2 cellular contexts compared by ENCODE assay signal in genomic region chr16:53848277-53848942, GRCh38.
A peak's percentile ranks its signal among the peaks of the same experiment; 100 is the strongest.
TF ChIP-seq lines count a peak whose summit lies in the region.

No MANE protein-coding gene starts in this region.

TF ChIP-seq in HEK293, 187 proteins besides CTCF, POLR2A, EP300 and RAD21 (continued from another document):
- TF ChIP-seq PRDM6 (tag by site-specific recombination; IDR thresholded peaks at IDR 0.05) (peak; percentile 78), SETDB1 (IDR thresholded peaks at IDR 0.05; ENCODE audit: insufficient read length, low read length) (no peak), ZNF132 (tag by site-specific recombination; IDR thresholded peaks at IDR 0.05; ENCODE audit: borderline replicate concordance) (no peak), ZNF18 (tag by site-specific recombination; IDR thresholded peaks at IDR 0.05) (no peak), ZNF623 (tag by site-specific recombination; IDR thresholded peaks at IDR 0.05) (no peak), GFI1B (tag by site-specific recombination; IDR thresholded peaks at IDR 0.05) (peak; percentile 90), IKZF3 (tag by site-specific recombination; IDR thresholded peaks at IDR 0.05) (peak; percentile 73), ZNF548 (tag by site-specific recombination; IDR thresholded peaks at IDR 0.05) (no peak), KLF10 (tag by site-specific recombination; IDR thresholded peaks at IDR 0.05) (0 out of 2 replicates have a peak, but pooled peaks have one; percentile 21), ZNF184 (tag by site-specific recombination; IDR thresholded peaks at IDR 0.05) (no peak), ZNF24 (tag by site-specific recombination; IDR thresholded peaks at IDR 0.05) (peak; percentile 40; the same call in 1 of the 2 replicates), ZXDB (tag by site-specific recombination; IDR thresholded peaks at IDR 0.05) (peak; percentile 42), SP7 (tag by site-specific recombination; IDR thresholded peaks at IDR 0.05) (peak; percentile 51), FEZF1 (tag by site-specific recombination; IDR thresholded peaks at IDR 0.05) (peak; percentile 82), ZNF843 (tag by site-specific recombination; IDR thresholded peaks at IDR 0.05) (peak; percentile 62), ZBTB8A (tag by site-specific recombination; IDR thresholded peaks at IDR 0.05) (peak; percentile 61), ZIC2 (tag by site-specific recombination; IDR thresholded peaks at IDR 0.05) (peak; percentile 90), ZNF561 (tag by site-specific recombination; IDR thresholded peaks at IDR 0.05; ENCODE audit: borderline replicate concordance) (0 out of 2 replicates have a peak, but pooled peaks have one; percentile 27), ZBTB44 (tag by site-specific recombination; IDR thresholded peaks at IDR 0.05) (peak; percentile 86), ZNF16 (tag by site-specific recombination; IDR thresholded peaks at IDR 0.05; ENCODE audit: low read depth) (no peak), WT1 (tag by site-specific recombination; IDR thresholded peaks at IDR 0.05) (peak; percentile 60), ZNF335 (tag by site-specific recombination; conservative IDR thresholded peaks at IDR 0.05) (peak; percentile 53)
- TF ChIP-seq, protein P1, sequence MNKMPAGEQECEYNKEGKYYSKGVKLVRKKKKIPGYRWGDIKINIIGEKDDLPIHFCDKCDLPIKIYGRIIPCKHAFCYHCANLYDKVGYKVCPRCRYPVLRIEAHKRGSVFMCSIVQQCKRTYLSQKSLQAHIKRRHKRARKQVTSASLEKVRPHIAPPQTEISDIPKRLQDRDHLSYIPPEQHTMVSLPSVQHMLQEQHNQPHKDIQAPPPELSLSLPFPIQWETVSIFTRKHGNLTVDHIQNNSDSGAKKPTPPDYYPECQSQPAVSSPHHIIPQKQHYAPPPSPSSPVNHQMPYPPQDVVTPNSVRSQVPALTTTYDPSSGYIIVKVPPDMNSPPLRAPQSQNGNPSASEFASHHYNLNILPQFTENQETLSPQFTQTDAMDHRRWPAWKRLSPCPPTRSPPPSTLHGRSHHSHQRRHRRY (tag by site-specific recombination; IDR thresholded peaks at IDR 0.05) = no peak
- TF ChIP-seq, protein P2, sequence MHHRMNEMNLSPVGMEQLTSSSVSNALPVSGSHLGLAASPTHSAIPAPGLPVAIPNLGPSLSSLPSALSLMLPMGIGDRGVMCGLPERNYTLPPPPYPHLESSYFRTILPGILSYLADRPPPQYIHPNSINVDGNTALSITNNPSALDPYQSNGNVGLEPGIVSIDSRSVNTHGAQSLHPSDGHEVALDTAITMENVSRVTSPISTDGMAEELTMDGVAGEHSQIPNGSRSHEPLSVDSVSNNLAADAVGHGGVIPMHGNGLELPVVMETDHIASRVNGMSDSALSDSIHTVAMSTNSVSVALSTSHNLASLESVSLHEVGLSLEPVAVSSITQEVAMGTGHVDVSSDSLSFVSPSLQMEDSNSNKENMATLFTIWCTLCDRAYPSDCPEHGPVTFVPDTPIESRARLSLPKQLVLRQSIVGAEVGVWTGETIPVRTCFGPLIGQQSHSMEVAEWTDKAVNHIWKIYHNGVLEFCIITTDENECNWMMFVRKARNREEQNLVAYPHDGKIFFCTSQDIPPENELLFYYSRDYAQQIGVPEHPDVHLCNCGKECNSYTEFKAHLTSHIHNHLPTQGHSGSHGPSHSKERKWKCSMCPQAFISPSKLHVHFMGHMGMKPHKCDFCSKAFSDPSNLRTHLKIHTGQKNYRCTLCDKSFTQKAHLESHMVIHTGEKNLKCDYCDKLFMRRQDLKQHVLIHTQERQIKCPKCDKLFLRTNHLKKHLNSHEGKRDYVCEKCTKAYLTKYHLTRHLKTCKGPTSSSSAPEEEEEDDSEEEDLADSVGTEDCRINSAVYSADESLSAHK (tag by site-specific recombination; IDR thresholded peaks at IDR 0.05) = peak; percentile 58; the same call in 1 of the 2 replicates

TF ChIP-seq in HepG2, 621 proteins besides CTCF, POLR2A, EP300 and RAD21 (continued from another document and continues in another):
- TF ChIP-seq FOXP4 (CRISPR knock-in tag; IDR thresholded peaks at IDR 0.05) = peak; percentile 96
- no peak for TF ChIP-seq ZKSCAN1 (IDR thresholded peaks at IDR 0.05; ENCODE audit: low read length)
- TF ChIP-seq REXO4 (CRISPR knock-in tag; IDR thresholded peaks at IDR 0.05; ENCODE audit: borderline replicate concordance) = no peak
- no peak for TF ChIP-seq KDM5A (IDR thresholded peaks at IDR 0.05; ENCODE audit: borderline replicate concordance, low read length)
- TF ChIP-seq CREM (IDR thresholded peaks at IDR 0.05) = peak; percentile 38; the same call in 1 of the 2 replicates
- no peak for TF ChIP-seq CREM (CRISPR knock-in tag; IDR thresholded peaks at IDR 0.05)
- no peak for TF ChIP-seq CENPT (CRISPR knock-in tag; IDR thresholded peaks at IDR 0.05; ENCODE audit: low read depth)
- TF ChIP-seq ZNF124 (CRISPR knock-in tag; IDR thresholded peaks at IDR 0.05) = no peak
- no peak for TF ChIP-seq SP5 (CRISPR knock-in tag; IDR thresholded peaks at IDR 0.05; ENCODE audit: borderline replicate concordance, low read depth)
- no peak for TF ChIP-seq PAX8 (CRISPR knock-in tag; IDR thresholded peaks at IDR 0.05; ENCODE audit: borderline replicate concordance)
- 0 out of 2 replicates have a peak, but pooled peaks have one; percentile 22 for TF ChIP-seq GATAD2A (CRISPR knock-in tag; IDR thresholded peaks at IDR 0.05)
- TF ChIP-seq ATF2 (CRISPR knock-in tag; IDR thresholded peaks at IDR 0.05) = 0 out of 2 replicates have a peak, but pooled peaks have one; percentile 6
- peak; percentile 83; the same call in 1 of the 2 replicates for TF ChIP-seq SOX5 (CRISPR knock-in tag; IDR thresholded peaks at IDR 0.05; ENCODE audit: borderline replicate concordance)
- TF ChIP-seq CCAR2 (optimal IDR thresholded peaks at IDR 0.05; ENCODE audit: low read depth, low read length) = no peak
- TF ChIP-seq HNF4A (CRISPR knock-in tag; IDR thresholded peaks at IDR 0.05) = peak; percentile 31
- peak; percentile 33 for TF ChIP-seq ZEB1 (IDR thresholded peaks at IDR 0.05; ENCODE audit: insufficient replicate concordance, low read depth)
- no peak for TF ChIP-seq MTA3 (CRISPR knock-in tag; IDR thresholded peaks at IDR 0.05)
- no peak for TF ChIP-seq ATF5 (CRISPR knock-in tag; IDR thresholded peaks at IDR 0.05; ENCODE audit: low read depth)
- TF ChIP-seq FOXP1 (IDR thresholded peaks at IDR 0.05) = peak; percentile 49; the same call in 1 of the 2 replicates
- peak; percentile 96 for TF ChIP-seq FOXP1 (CRISPR knock-in tag; IDR thresholded peaks at IDR 0.05)
- TF ChIP-seq TARDBP (CRISPR knock-in tag; IDR thresholded peaks at IDR 0.05) = no peak
- TF ChIP-seq ERF (CRISPR knock-in tag; IDR thresholded peaks at IDR 0.05) = 0 out of 2 replicates have a peak, but pooled peaks have one; percentile 26
- TF ChIP-seq FOXA3 (CRISPR knock-in tag; IDR thresholded peaks at IDR 0.05) = 0 out of 2 replicates have a peak, but pooled peaks have one; percentile 27
- TF ChIP-seq, protein P3, sequence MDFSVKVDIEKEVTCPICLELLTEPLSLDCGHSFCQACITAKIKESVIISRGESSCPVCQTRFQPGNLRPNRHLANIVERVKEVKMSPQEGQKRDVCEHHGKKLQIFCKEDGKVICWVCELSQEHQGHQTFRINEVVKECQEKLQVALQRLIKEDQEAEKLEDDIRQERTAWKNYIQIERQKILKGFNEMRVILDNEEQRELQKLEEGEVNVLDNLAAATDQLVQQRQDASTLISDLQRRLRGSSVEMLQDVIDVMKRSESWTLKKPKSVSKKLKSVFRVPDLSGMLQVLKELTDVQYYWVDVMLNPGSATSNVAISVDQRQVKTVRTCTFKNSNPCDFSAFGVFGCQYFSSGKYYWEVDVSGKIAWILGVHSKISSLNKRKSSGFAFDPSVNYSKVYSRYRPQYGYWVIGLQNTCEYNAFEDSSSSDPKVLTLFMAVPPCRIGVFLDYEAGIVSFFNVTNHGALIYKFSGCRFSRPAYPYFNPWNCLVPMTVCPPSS (IDR thresholded peaks at IDR 0.05) = no peak
- no peak for TF ChIP-seq ZNF790 (CRISPR knock-in tag; IDR thresholded peaks at IDR 0.05; ENCODE audit: borderline replicate concordance)
- TF ChIP-seq ZBTB25 (CRISPR knock-in tag; IDR thresholded peaks at IDR 0.05) = peak; percentile 37; the same call in 1 of the 2 replicates
- no peak for TF ChIP-seq KMT2B (CRISPR knock-in tag; IDR thresholded peaks at IDR 0.05)
- no peak for TF ChIP-seq CREB1 (IDR thresholded peaks at IDR 0.05)
- 0 out of 2 replicates have a peak, but pooled peaks have one; percentile 23 for TF ChIP-seq CREB1 (CRISPR knock-in tag; IDR thresholded peaks at IDR 0.05)
- no peak for TF ChIP-seq HCFC1 (IDR thresholded peaks at IDR 0.05; ENCODE audit: low read depth, low read length)
- peak; percentile 93; the same call in 1 of the 2 replicates for TF ChIP-seq TBX2 (CRISPR knock-in tag; IDR thresholded peaks at IDR 0.05; ENCODE audit: borderline replicate concordance)
- no peak for TF ChIP-seq TSC22D2 (CRISPR knock-in tag; IDR thresholded peaks at IDR 0.05; ENCODE audit: borderline replicate concordance)
- TF ChIP-seq MIXL1 (CRISPR knock-in tag; IDR thresholded peaks at IDR 0.05) = peak; percentile 51; the same call in 1 of the 2 replicates
- TF ChIP-seq, protein P4, sequence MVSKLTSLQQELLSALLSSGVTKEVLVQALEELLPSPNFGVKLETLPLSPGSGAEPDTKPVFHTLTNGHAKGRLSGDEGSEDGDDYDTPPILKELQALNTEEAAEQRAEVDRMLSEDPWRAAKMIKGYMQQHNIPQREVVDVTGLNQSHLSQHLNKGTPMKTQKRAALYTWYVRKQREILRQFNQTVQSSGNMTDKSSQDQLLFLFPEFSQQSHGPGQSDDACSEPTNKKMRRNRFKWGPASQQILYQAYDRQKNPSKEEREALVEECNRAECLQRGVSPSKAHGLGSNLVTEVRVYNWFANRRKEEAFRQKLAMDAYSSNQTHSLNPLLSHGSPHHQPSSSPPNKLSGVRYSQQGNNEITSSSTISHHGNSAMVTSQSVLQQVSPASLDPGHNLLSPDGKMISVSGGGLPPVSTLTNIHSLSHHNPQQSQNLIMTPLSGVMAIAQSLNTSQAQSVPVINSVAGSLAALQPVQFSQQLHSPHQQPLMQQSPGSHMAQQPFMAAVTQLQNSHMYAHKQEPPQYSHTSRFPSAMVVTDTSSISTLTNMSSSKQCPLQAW (CRISPR knock-in tag; IDR thresholded peaks at IDR 0.05) = 0 out of 2 replicates have a peak, but pooled peaks have one; percentile 30
- peak; percentile 60; the same call in 1 of the 2 replicates for TF ChIP-seq CC2D1A (CRISPR knock-in tag; IDR thresholded peaks at IDR 0.05)
- 0 out of 2 replicates have a peak, but pooled peaks have one; percentile 37 for TF ChIP-seq DPF2 (CRISPR knock-in tag; IDR thresholded peaks at IDR 0.05; ENCODE audit: borderline replicate concordance, low read depth)
- TF ChIP-seq HOMEZ (CRISPR knock-in tag; IDR thresholded peaks at IDR 0.05; ENCODE audit: low read depth) = no peak; the same call in 1 of the 2 replicates
- TF ChIP-seq, protein P5, sequence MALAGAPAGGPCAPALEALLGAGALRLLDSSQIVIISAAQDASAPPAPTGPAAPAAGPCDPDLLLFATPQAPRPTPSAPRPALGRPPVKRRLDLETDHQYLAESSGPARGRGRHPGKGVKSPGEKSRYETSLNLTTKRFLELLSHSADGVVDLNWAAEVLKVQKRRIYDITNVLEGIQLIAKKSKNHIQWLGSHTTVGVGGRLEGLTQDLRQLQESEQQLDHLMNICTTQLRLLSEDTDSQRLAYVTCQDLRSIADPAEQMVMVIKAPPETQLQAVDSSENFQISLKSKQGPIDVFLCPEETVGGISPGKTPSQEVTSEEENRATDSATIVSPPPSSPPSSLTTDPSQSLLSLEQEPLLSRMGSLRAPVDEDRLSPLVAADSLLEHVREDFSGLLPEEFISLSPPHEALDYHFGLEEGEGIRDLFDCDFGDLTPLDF (CRISPR knock-in tag; IDR thresholded peaks at IDR 0.05) = no peak
